Comparison of ENCODE assay signal across 10 cellular contexts in genomic region chr11:238346-238745, GRCh38. TPM values are rescaled to one million over a fixed set of nuclear protein-coding genes. Genes with fewer than 3 reads are reported as not detected.
DNase-seq lines count a peak whose midpoint lies in the region; ATAC-seq and TF ChIP-seq lines count a peak whose summit lies in the region.
"Not testable (repeated sequence)": the region's sequence is repeated elsewhere in the genome, so short reads cannot be mapped to it uniquely, and the experiment has no call there.
"Had no signal": no experiment of that assay in that cellular context is flagged by ENCODE, and none has a peak within 500 bp of the region (broad histone marks: within the 10 kb centered on the region; RNA-seq: fewer than 3 reads in every experiment).

No MANE protein-coding gene starts in this region.

- H3K4me2 ChIP-seq in DND-41 (ENCODE audit: insufficient read depth, low read length) (peak overlapping the region; percentile 92), mammary epithelial cell (ENCODE audit: insufficient read depth, low read depth, low read length) (peak overlapping the region; percentile 87)

- not testable (repeated sequence) for ATAC-seq in DND-41 (ENCODE audit: insufficient read depth, low read depth); activated CD8-positive, alpha-beta T cell treated with anti-CD3 and anti-CD28 coated beads for 36 hours; naive B cell (ENCODE audit: low read depth in 2 of 2); stimulated activated memory B cell treated with anti-CD40 and anti-IgM and Interleukin-4, amounts not matched to agents 10 μg/mL and 1 μg/mL and 100 μg/mL, for 72 hours

- H3K4me3 ChIP-seq in DND-41 (ENCODE audit: low read depth in 1 of 2, low read length in 2 of 2) (peak overlapping the region; percentile 76 to 86; a peak in 3 of 4 replicates), NB4 (ENCODE audit: low read depth, low read length) (peak overlapping the region; percentile 98), mammary epithelial cell (replicated peaks in 1 of 3; ENCODE audit: insufficient read depth in 1 of 3, low read depth in 2 of 3, low read length in 3 of 3) (peak overlapping the region in 2 of 3 experiments; percentile 87 to 98)

- peak overlapping the region; percentile 95 for H3K4me3 Mint-ChIP-seq in activated CD8-positive, alpha-beta T cell treated with anti-CD3 and anti-CD28 coated beads for 36 hours
- peak overlapping the region in 7 of 8 donors; percentile 6 to 99 (median 55) for H3K4me3 Mint-ChIP-seq in naive B cell
- H3K4me3 Mint-ChIP-seq in stimulated activated memory B cell treated with anti-CD40 and anti-IgM and Interleukin-4, amounts not matched to agents 10 μg/mL and 1 μg/mL and 100 μg/mL, for 72 hours, result peak overlapping the region; percentile 27

- TF ChIP-seq CTCF in DND-41 (IDR thresholded peaks at IDR 0.05; ENCODE audit: borderline replicate concordance, extremely low read depth, low read length, poor library complexity, severe bottlenecking); NB4 (IDR thresholded peaks at IDR 0.05; ENCODE audit: low read depth, low read length); activated CD8-positive, alpha-beta T cell treated with anti-CD3 and anti-CD28 coated beads for 36 hours (IDR thresholded peaks at IDR 0.05); mammary epithelial cell (conservative IDR thresholded peaks at IDR 0.05 in 1 of 2, IDR thresholded peaks at IDR 0.05 in 1 of 2; ENCODE audit: extremely low read depth in 1 of 2, insufficient read depth in 1 of 2, low read depth in 1 of 2, low read length in 2 of 2): not testable (repeated sequence)

- H3K36me3 ChIP-seq in DND-41 (ENCODE audit: insufficient read depth, low read length), result peaks cover 44% of the 10 kb centered on the region
- not testable (repeated sequence) for H3K36me3 ChIP-seq in mammary epithelial cell (ENCODE audit: insufficient read depth, low read length)

- H3K36me3 Mint-ChIP-seq in activated CD8-positive, alpha-beta T cell treated with anti-CD3 and anti-CD28 coated beads for 36 hours (ENCODE audit: low read depth), result peaks cover 42% of the 10 kb centered on the region
- peaks cover 11 to 16% of the 10 kb centered on the region in 2 donors for H3K36me3 Mint-ChIP-seq in naive B cell
- peaks cover 26% of the 10 kb centered on the region for H3K36me3 Mint-ChIP-seq in stimulated activated memory B cell treated with anti-CD40 and anti-IgM and Interleukin-4, amounts not matched to agents 10 μg/mL and 1 μg/mL and 100 μg/mL, for 72 hours

- 92% methylated on average over 7 of the region's 7 CpGs for WGBS in mammary epithelial cell (ENCODE audit: low coverage, missing lambda C conversion rate)

- H3K27me3 Mint-ChIP-seq in activated CD8-positive, alpha-beta T cell treated with anti-CD3 and anti-CD28 coated beads for 36 hours; naive B cell; stimulated activated memory B cell treated with anti-CD40 and anti-IgM and Interleukin-4, amounts not matched to agents 10 μg/mL and 1 μg/mL and 100 μg/mL, for 72 hours: not testable (repeated sequence)

- not testable (repeated sequence) for H2AFZ ChIP-seq in DND-41 (ENCODE audit: low read depth, low read length); mammary epithelial cell (ENCODE audit: low read depth, low read length)

- H3K9me3 Mint-ChIP-seq in activated CD8-positive, alpha-beta T cell treated with anti-CD3 and anti-CD28 coated beads for 36 hours; naive B cell; stimulated activated memory B cell treated with anti-CD40 and anti-IgM and Interleukin-4, amounts not matched to agents 10 μg/mL and 1 μg/mL and 100 μg/mL, for 72 hours: not testable (repeated sequence)

- H3K9ac ChIP-seq in DND-41 (ENCODE audit: low read depth, low read length), result peak overlapping the region; percentile 76
- peak overlapping the region; percentile 88 for H3K9ac ChIP-seq in mammary epithelial cell (ENCODE audit: insufficient read depth, low read length)

- in situ Hi-C loops in mammary epithelial cell (cut with MboI; ENCODE audit: low sequenced_read_pairs in 2 of 2), result loop anchor here in 1 of 2 donors (10.0 kb wide), 1 partner anchor 116 kb away; no protein-coding TSS in a partner anchor

- H4K20me1 ChIP-seq in DND-41 (ENCODE audit: insufficient read depth, low read length), result peaks cover 22% of the 10 kb centered on the region
- H4K20me1 ChIP-seq in mammary epithelial cell (ENCODE audit: insufficient read depth, low read length), result not testable (repeated sequence)

- dilution Hi-C loops in mammary epithelial cell (cut with HindIII; ENCODE audit: low sequenced_read_pairs), result not testable (repeated sequence)

- peak overlapping the region; percentile 22 for H3K27ac Mint-ChIP-seq in activated CD8-positive, alpha-beta T cell treated with anti-CD3 and anti-CD28 coated beads for 36 hours
- H3K27ac Mint-ChIP-seq in naive B cell, result peak overlapping the region in 3 of 6 donors; percentile 22 to 98 (median 64)
- H3K27ac Mint-ChIP-seq in stimulated activated memory B cell treated with anti-CD40 and anti-IgM and Interleukin-4, amounts not matched to agents 10 μg/mL and 1 μg/mL and 100 μg/mL, for 72 hours, result peak overlapping the region; percentile 39

- BruUV-seq in mammary epithelial cell (replicated peaks; lab: Mats Ljungman, UMichigan), result not testable (repeated sequence)

- H3K4me1 ChIP-seq in DND-41 (ENCODE audit: insufficient read depth, low read length) (peaks cover 40% of the 10 kb centered on the region), mammary epithelial cell (ENCODE audit: insufficient read depth, low read length) (peaks cover 15% of the 10 kb centered on the region)

- H3K9me3 ChIP-seq in DND-41 (ENCODE audit: insufficient read depth, low read length, severe bottlenecking); mammary epithelial cell (replicated peaks; ENCODE audit: insufficient read depth, low read length): not testable (repeated sequence)

- CTCF ChIA-PET in activated CD8-positive, alpha-beta T cell treated with anti-CD3 and anti-CD28 coated beads for 36 hours (lab: Charles Lee), result interaction anchor here (1.0 to 6.3 kb wide), 5 partner anchors 12 to 67 kb away, joined by 3 to 68 read pairs (median 7); partner anchors contain the start of genes BET1L and RIC8A
- CTCF ChIA-PET in mammary epithelial cell (lab: Charles Lee; ENCODE audit: low non-redundant PET), result interaction anchor here (0.6 kb wide), 1 partner anchor 169 kb away, joined by 4 read pairs; no protein-coding TSS in a partner anchor

- H3K27ac ChIP-seq in DND-41 (ENCODE audit: low read length), result 0 out of 2 replicates have a peak overlapping the region, but pooled peaks have one; percentile 84
- H3K27ac ChIP-seq in mammary epithelial cell (ENCODE audit: insufficient read depth, low read depth, low read length), result not testable (repeated sequence)

- intact Hi-C loops in activated CD8-positive, alpha-beta T cell treated with anti-CD3 and anti-CD28 coated beads for 36 hours (cut with micrococcal nuclease), result not testable (repeated sequence)
- intact Hi-C loops in mammary epithelial cell (cut with micrococcal nuclease), result loop anchor here (5.0 kb wide), 1 partner anchor 269 kb away; the partner anchor contains the start of gene RNH1

- H3K27me3 ChIP-seq in DND-41 (ENCODE audit: insufficient read depth, low read length, poor library complexity); mammary epithelial cell (ENCODE audit: insufficient read depth, low read length): not testable (repeated sequence)

- DNase-seq in DND-41; NB4 (ENCODE audit: low read depth); activated CD8-positive, alpha-beta T cell treated with anti-CD3 and anti-CD28 coated beads for 36 hours; mammary epithelial cell; naive B cell: not testable (repeated sequence)

- peaks cover 48% of the 10 kb centered on the region for H3K4me1 Mint-ChIP-seq in activated CD8-positive, alpha-beta T cell treated with anti-CD3 and anti-CD28 coated beads for 36 hours (ENCODE audit: low read depth)
- peaks cover 34 to 48% (median 45%) of the 10 kb centered on the region in 3 donors for H3K4me1 Mint-ChIP-seq in naive B cell
- H3K4me1 Mint-ChIP-seq in stimulated activated memory B cell treated with anti-CD40 and anti-IgM and Interleukin-4, amounts not matched to agents 10 μg/mL and 1 μg/mL and 100 μg/mL, for 72 hours, result peaks cover 53% of the 10 kb centered on the region

- POLR2A ChIA-PET in activated CD8-positive, alpha-beta T cell treated with anti-CD3 and anti-CD28 coated beads for 36 hours (lab: Charles Lee), result interaction anchor here (1.0 to 6.1 kb wide), 4 partner anchors 8 to 32 kb away, joined by 3 to 43 read pairs (median 16); partner anchors contain the start of genes BET1L and RIC8A

- TF ChIP-seq POLR2A in NB4 (IDR thresholded peaks at IDR 0.05; ENCODE audit: extremely low read depth, insufficient read length), result not testable (repeated sequence)

- H3K79me2 ChIP-seq in DND-41 (ENCODE audit: insufficient read depth, low read length) (peaks cover 67% of the 10 kb centered on the region), mammary epithelial cell (ENCODE audit: insufficient read depth, low read length) (peaks cover 74% of the 10 kb centered on the region)

RNA-seq across cellular contexts. Expression of gene PSMD13, which starts 1.6 kb away (rescaled TPM):
- total RNA-seq in activated CD8-positive, alpha-beta T cell treated with anti-CD3 and anti-CD28 coated beads for 36 hours, result 100 to 1,000 TPM; 220 to 228 TPM
- 100 to 1,000 TPM in 1 of 2 donors, 10 to 100 TPM in 1; 89.5 to 133 TPM for total RNA-seq in mammary epithelial cell
- polyA plus RNA-seq in mammary epithelial cell, result 217 TPM
- polyA minus RNA-seq in mammary epithelial cell, result 160 TPM
- polyA plus RNA-seq in naive B cell (ENCODE audit: low read depth in 6 of 6), result 100 to 1,000 TPM; 193 to 258 (median 215) TPM

RNA-seq across cellular contexts. Expression of gene SIRT3, which starts 2.2 kb away (rescaled TPM):
- 10 to 100 TPM; 27.7 to 32.1 TPM for total RNA-seq in activated CD8-positive, alpha-beta T cell treated with anti-CD3 and anti-CD28 coated beads for 36 hours
- total RNA-seq in mammary epithelial cell, result 10 to 100 TPM; 12.3 to 14.8 TPM
- polyA plus RNA-seq in mammary epithelial cell (12.1 TPM), naive B cell (ENCODE audit: low read depth in 6 of 6) (10 to 100 TPM in 3 of 6 donors, 1 to 10 TPM in 3; 1.4 to 14.2 (median 8.8) TPM)
- polyA minus RNA-seq in mammary epithelial cell, result 2.9 TPM

RNA-seq across cellular contexts. Expression of gene RIC8A, which starts 30.8 kb away (rescaled TPM):
- total RNA-seq in activated CD8-positive, alpha-beta T cell treated with anti-CD3 and anti-CD28 coated beads for 36 hours, result 100 to 1,000 TPM in 1 of 2 experiments, 10 to 100 TPM in 1; 96.5 to 108 TPM
- total RNA-seq in mammary epithelial cell, result 100 to 1,000 TPM; 112 to 132 TPM
- polyA plus RNA-seq in mammary epithelial cell (119 TPM), naive B cell (ENCODE audit: low read depth in 6 of 6) (10 to 100 TPM; 66.8 to 83.6 (median 72.6) TPM)
- polyA minus RNA-seq in mammary epithelial cell, result 317 TPM

RNA-seq across cellular contexts. Expression of gene BET1L, which starts 31.1 kb away (rescaled TPM):
- total RNA-seq in activated CD8-positive, alpha-beta T cell treated with anti-CD3 and anti-CD28 coated beads for 36 hours, result 10 to 100 TPM; 58.4 to 68.9 TPM
- 10 to 100 TPM; 13.5 to 53.8 TPM for total RNA-seq in mammary epithelial cell
- polyA plus RNA-seq in mammary epithelial cell (51.9 TPM), naive B cell (ENCODE audit: low read depth in 6 of 6) (10 to 100 TPM; 23.4 to 72.3 (median 44.7) TPM)
- 62.3 TPM for polyA minus RNA-seq in mammary epithelial cell

RNA-seq across cellular contexts. Expression of gene NLRP6, which starts 39.9 kb away (rescaled TPM):
- total RNA-seq in activated CD8-positive, alpha-beta T cell treated with anti-CD3 and anti-CD28 coated beads for 36 hours, result 1 to 10 TPM; 3.3 to 3.4 TPM
- not detected for total RNA-seq in mammary epithelial cell
- polyA plus RNA-seq in mammary epithelial cell (not detected), naive B cell (ENCODE audit: low read depth in 6 of 6) (1 to 10 TPM; 1.4 to 3.3 (median 2.2) TPM)
- polyA minus RNA-seq in mammary epithelial cell, result not detected
- total RNA-seq: cerebellum, Daoy, kidney epithelial cell, SJCRH30 had no signal

Comparison
In these comparisons a context has a peak if more than half of its experiments do, and no peak if none do; other contexts are left out.
1. H3K4me3 Mint-ChIP-seq: peak in every context shown above with its lines; median percentile 95 in activated CD8-positive, alpha-beta T cell treated with anti-CD3 and anti-CD28 coated beads for 36 hours; 55 in naive B cell; 27 in stimulated activated memory B cell treated with anti-CD40 and anti-IgM and Interleukin-4, amounts not matched to agents 10 μg/mL and 1 μg/mL and 100 μg/mL, for 72 hours.